Comparison of ENCODE assay signal across 8 cellular contexts in genomic region chr4:99563310-99564186, GRCh38. TPM values are rescaled to one million over a fixed set of nuclear protein-coding genes. Genes with fewer than 3 reads are reported as not detected.
A peak's percentile ranks its signal among the peaks of the same experiment; 100 is the strongest.
DNase-seq lines count a peak whose midpoint lies in the region; ATAC-seq and TF ChIP-seq lines count a peak whose summit lies in the region.

Gene TRMT10A (minus strand): TSS chr4:99564039. CDS start chr4:99559338, 4,701 bp downstream.

- no peaks in the 10 kb centered on the region for H3K36me3 Mint-ChIP-seq in activated naive CD8-positive, alpha-beta T cell treated with anti-CD3 and anti-CD28 coated beads, Interleukin-2, amount 10 ng/mL, durations not matched to agents 7 days and 5 days
- H3K36me3 Mint-ChIP-seq in glutamatergic neuron (ENCODE audit: unreplicated experiment): no peaks in the 10 kb centered on the region

- H3K27me3 ChIP-seq in osteoblast (ENCODE audit: insufficient read depth, low read length): no peaks in the 10 kb centered on the region
- H3K27me3 ChIP-seq in thymus (ENCODE audit: control insufficient read depth, insufficient read depth): peaks cover 3% of the 10 kb centered on the region

- H3K4me2 ChIP-seq in osteoblast (ENCODE audit: insufficient read depth, low read length): peak within 1 kb of the TSS; percentile 89

- H3K27ac ChIP-seq in osteoblast (ENCODE audit: low read depth, low read length) (peak within 1 kb of the TSS; percentile 99), thymus (ENCODE audit: low read depth) (peak within 1 kb of the TSS; percentile 99)

- peak; percentile 96 for ATAC-seq in HG02610 (IDR thresholded peaks at IDR 0.05; ENCODE audit: unreplicated experiment)
- peak; percentile 93 for ATAC-seq in activated naive CD8-positive, alpha-beta T cell treated with anti-CD3 and anti-CD28 coated beads, Interleukin-2, amount 10 ng/mL, durations not matched to agents 7 days and 5 days (ENCODE audit: low read depth)

- peak within 1 kb of the TSS; percentile 94 for H3K4me3 Mint-ChIP-seq in activated naive CD8-positive, alpha-beta T cell treated with anti-CD3 and anti-CD28 coated beads, Interleukin-2, amount 10 ng/mL, durations not matched to agents 7 days and 5 days
- H3K4me3 Mint-ChIP-seq in glutamatergic neuron (ENCODE audit: unreplicated experiment): peak within 1 kb of the TSS; percentile 96

- H3K9me3 ChIP-seq in osteoblast (ENCODE audit: low read depth, low read length) (no peaks in the 10 kb centered on the region), thymus (ENCODE audit: control insufficient read depth) (no peaks in the 10 kb centered on the region)

- H3K27ac Mint-ChIP-seq in activated naive CD8-positive, alpha-beta T cell treated with anti-CD3 and anti-CD28 coated beads, Interleukin-2, amount 10 ng/mL, durations not matched to agents 7 days and 5 days: peak within 1 kb of the TSS; percentile 97
- H3K27ac Mint-ChIP-seq in glutamatergic neuron (ENCODE audit: unreplicated experiment): peak within 1 kb of the TSS; percentile 99

- POLR2A ChIA-PET in activated naive CD8-positive, alpha-beta T cell treated with anti-CD3 and anti-CD28 coated beads, Interleukin-2, amount 10 ng/mL, durations not matched to agents 7 days and 5 days (lab: Charles Lee): interaction anchor here (1.0 to 1.8 kb wide), 10 partner anchors 55 to 568 kb away, joined by 3 to 11 read pairs (median 4); partner anchors contain the start of genes DAPP1, LAMTOR3 and METAP1

- H3K4me3 ChIP-seq in GM08714 (ENCODE audit: low read length) (peak within 1 kb of the TSS; percentile 83), osteoblast (ENCODE audit: insufficient read depth, low read length) (peak within 1 kb of the TSS; percentile 98), thymus (ENCODE audit: low read length) (peak within 1 kb of the TSS; percentile 91)

- no peaks in the 10 kb centered on the region for H4K20me1 ChIP-seq in osteoblast (ENCODE audit: insufficient read depth, low read length)

- DNase-seq in NCI-H1092 treated with DMSO at 0.1 percent for 48 hours (lab: John Stamatoyannopoulos, UW) (peak; percentile 99), SKM-1 (lab: John Stamatoyannopoulos, UW; ENCODE audit: unreplicated experiment) (peak; percentile 94), glutamatergic neuron (peak; percentile 95), osteoblast (ENCODE audit: insufficient read length, low spot score, missing footprints) (peak; percentile 94)
- peak; percentile 91 for DNase-seq in activated naive CD8-positive, alpha-beta T cell treated with anti-CD3 and anti-CD28 coated beads, Interleukin-2, amount 10 ng/mL, durations not matched to agents 7 days and 5 days

- no peaks in the 10 kb centered on the region for H3K79me2 ChIP-seq in osteoblast (ENCODE audit: insufficient read depth, low read length)

- peaks cover 5% of the 10 kb centered on the region for H3K4me1 ChIP-seq in osteoblast (ENCODE audit: insufficient read depth, low read length)
- peaks cover 6% of the 10 kb centered on the region for H3K4me1 ChIP-seq in thymus (ENCODE audit: control insufficient read depth, insufficient read depth, low read length)

- WGBS in thymus: under 1% methylated on average over 48 of the region's 48 CpGs

- no peaks in the 10 kb centered on the region for H3K9me3 Mint-ChIP-seq in activated naive CD8-positive, alpha-beta T cell treated with anti-CD3 and anti-CD28 coated beads, Interleukin-2, amount 10 ng/mL, durations not matched to agents 7 days and 5 days
- H3K9me3 Mint-ChIP-seq in glutamatergic neuron (ENCODE audit: unreplicated experiment): peaks cover 8% of the 10 kb centered on the region

- peaks cover 21% of the 10 kb centered on the region for H3K27me3 Mint-ChIP-seq in activated naive CD8-positive, alpha-beta T cell treated with anti-CD3 and anti-CD28 coated beads, Interleukin-2, amount 10 ng/mL, durations not matched to agents 7 days and 5 days
- H3K27me3 Mint-ChIP-seq in glutamatergic neuron (ENCODE audit: unreplicated experiment): peaks cover 6% of the 10 kb centered on the region

- H3K4me1 Mint-ChIP-seq in activated naive CD8-positive, alpha-beta T cell treated with anti-CD3 and anti-CD28 coated beads, Interleukin-2, amount 10 ng/mL, durations not matched to agents 7 days and 5 days: peaks cover 14% of the 10 kb centered on the region
- H3K4me1 Mint-ChIP-seq in glutamatergic neuron (ENCODE audit: low read depth, unreplicated experiment): peaks cover 5% of the 10 kb centered on the region

- TF ChIP-seq CTCF in glutamatergic neuron (IDR thresholded peaks at IDR 0.05; ENCODE audit: partially characterized antibody, unreplicated experiment) (no peak), osteoblast (IDR thresholded peaks at IDR 0.05; ENCODE audit: extremely low read depth, low read depth, low read length) (no peak)

- H3K36me3 ChIP-seq in osteoblast (ENCODE audit: insufficient read depth, low read length): no peaks in the 10 kb centered on the region
- no peaks in the 10 kb centered on the region for H3K36me3 ChIP-seq in thymus (ENCODE audit: control insufficient read depth, insufficient read depth)

- H2AFZ ChIP-seq in osteoblast (ENCODE audit: low read length): peak within 1 kb of the TSS; percentile 100

RNA-seq across cellular contexts. Expression of gene TRMT10A, which starts in this region (rescaled TPM):
- total RNA-seq in activated naive CD8-positive, alpha-beta T cell treated with anti-CD3 and anti-CD28 coated beads, Interleukin-2, amount 10 ng/mL, durations not matched to agents 7 days and 5 days: 1 to 10 TPM; 5.5 to 6.3 TPM
- 9.1 TPM for total RNA-seq in glutamatergic neuron (ENCODE audit: unreplicated experiment)
- total RNA-seq in osteoblast: 4.7 and 14.5 TPM in 2 replicates
- polyA plus RNA-seq in thymus: 5.6 TPM

Comparison
In these comparisons a context has a peak if more than half of its experiments do, and no peak if none do; other contexts are left out.
1. Peak in every context shown above with its lines: DNase-seq, ATAC-seq, H3K4me3 ChIP-seq and H3K27ac ChIP-seq.